Comparison of ENCODE assay signal across 23 cellular contexts in genomic region chr4:108078024-108078733, GRCh38.
DNase-seq lines count a peak whose midpoint lies in the region; ATAC-seq lines count a peak whose summit lies in the region.
"Had no signal": no experiment of that assay in that cellular context is flagged by ENCODE, and none has a peak within 500 bp of the region (broad histone marks: within the 10 kb centered on the region; RNA-seq: fewer than 3 reads in every experiment).

No MANE protein-coding gene starts in this region.

- H3K27ac Mint-ChIP-seq in activated CD4-positive, alpha-beta T cell treated with anti-CD3 and anti-CD28 coated beads, Interleukin-2, amount 10 ng/mL, durations not matched to agents 7 days and 5 days = peak overlapping the region; percentile 84
- peak overlapping the region; percentile 87 for H3K27ac Mint-ChIP-seq in activated naive CD8-positive, alpha-beta T cell treated with anti-CD3 and anti-CD28 coated beads, Interleukin-2, amount 10 ng/mL, durations not matched to agents 7 days and 5 days
- H3K27ac Mint-ChIP-seq in naive thymus-derived CD8-positive, alpha-beta T cell = peak overlapping the region; percentile 82 to 99 (median 92)
- H3K27ac Mint-ChIP-seq: dendritic cell treated with granulocyte-macrophage colony-stimulating factor and Interleukin-4, amounts not matched to agents 40 ng/mL and 50 ng/mL, for 4 days had no signal

- ATAC-seq in activated naive CD8-positive, alpha-beta T cell treated with anti-CD3 and anti-CD28 coated beads, Interleukin-2, amount 10 ng/mL, durations not matched to agents 7 days and 5 days (ENCODE audit: low read depth) = no peak
- ATAC-seq in naive thymus-derived CD8-positive, alpha-beta T cell = peak in 1 of 2 donors; percentile 23
- ATAC-seq: left colon had no signal

- H3K4me3 Mint-ChIP-seq in activated CD4-positive, alpha-beta T cell treated with anti-CD3 and anti-CD28 coated beads, Interleukin-2, amount 10 ng/mL, durations not matched to agents 7 days and 5 days = no peak overlapping the region
- no peak overlapping the region for H3K4me3 Mint-ChIP-seq in activated naive CD8-positive, alpha-beta T cell treated with anti-CD3 and anti-CD28 coated beads, Interleukin-2, amount 10 ng/mL, durations not matched to agents 7 days and 5 days
- H3K4me3 Mint-ChIP-seq in naive thymus-derived CD8-positive, alpha-beta T cell = peak overlapping the region in 9 of 10 donors; percentile 13 to 64 (median 39)
- H3K4me3 Mint-ChIP-seq: dendritic cell treated with granulocyte-macrophage colony-stimulating factor and Interleukin-4, amounts not matched to agents 40 ng/mL and 50 ng/mL, for 4 days had no signal

- H3K9me3 Mint-ChIP-seq in activated CD4-positive, alpha-beta T cell treated with anti-CD3 and anti-CD28 coated beads, Interleukin-2, amount 10 ng/mL, durations not matched to agents 7 days and 5 days = no peaks in the 10 kb centered on the region
- H3K9me3 Mint-ChIP-seq in activated naive CD8-positive, alpha-beta T cell treated with anti-CD3 and anti-CD28 coated beads, Interleukin-2, amount 10 ng/mL, durations not matched to agents 7 days and 5 days = no peaks in the 10 kb centered on the region
- no peaks in the 10 kb centered on the region for H3K9me3 Mint-ChIP-seq in naive thymus-derived CD8-positive, alpha-beta T cell
- H3K9me3 Mint-ChIP-seq: dendritic cell treated with granulocyte-macrophage colony-stimulating factor and Interleukin-4, amounts not matched to agents 40 ng/mL and 50 ng/mL, for 4 days had no signal

- no peak for DNase-seq in activated CD4-positive, alpha-beta T cell treated with anti-CD3 and anti-CD28 coated beads, Interleukin-2, amount 10 ng/mL, durations not matched to agents 7 days and 5 days
- DNase-seq in activated CD4-positive, alpha-beta T cell treated with anti-CD3 and anti-CD28 coated beads for 4 hours = no peak
- peak; percentile 18 for DNase-seq in GM03348 (ENCODE audit: low spot score)
- no peak for DNase-seq in activated naive CD8-positive, alpha-beta T cell treated with anti-CD3 and anti-CD28 coated beads, Interleukin-2, amount 10 ng/mL, durations not matched to agents 7 days and 5 days
- DNase-seq in naive thymus-derived CD8-positive, alpha-beta T cell = no peak
- no peak for DNase-seq in NCI-H226
- DNase-seq in NCI-H1694 (lab: John Stamatoyannopoulos, UW) = no peak
- no peak for DNase-seq in superior temporal gyrus (ENCODE audit: extremely low spot score)
- DNase-seq: amniotic stem cell; Calu3; glutamatergic neuron; GOT3; left colon; mesenchymal stem cell; NCI-H1092 treated with DMSO at 0.1 percent for 48 hours; NCI-H2081 treated with DMSO at 0.1 percent for 48 hours; NCI-H446; OCI-M1; retina; stimulated activated CD4-positive, alpha-beta T cell treated with anti-CD3 and anti-CD28 coated beads, Interleukin-2, amount 100 ng/mL, for 48 hours; stimulated activated naive CD4-positive, alpha-beta T cell; transverse colon had no signal

- H3K4me1 Mint-ChIP-seq in activated CD4-positive, alpha-beta T cell treated with anti-CD3 and anti-CD28 coated beads, Interleukin-2, amount 10 ng/mL, durations not matched to agents 7 days and 5 days = peaks cover 70% of the 10 kb centered on the region
- peaks cover 47% of the 10 kb centered on the region for H3K4me1 Mint-ChIP-seq in activated naive CD8-positive, alpha-beta T cell treated with anti-CD3 and anti-CD28 coated beads, Interleukin-2, amount 10 ng/mL, durations not matched to agents 7 days and 5 days
- H3K4me1 Mint-ChIP-seq in naive thymus-derived CD8-positive, alpha-beta T cell = peaks cover 44 to 82% (median 80%) of the 10 kb centered on the region in 4 donors

- no peaks in the 10 kb centered on the region for H3K27me3 Mint-ChIP-seq in activated CD4-positive, alpha-beta T cell treated with anti-CD3 and anti-CD28 coated beads, Interleukin-2, amount 10 ng/mL, durations not matched to agents 7 days and 5 days
- no peaks in the 10 kb centered on the region for H3K27me3 Mint-ChIP-seq in activated naive CD8-positive, alpha-beta T cell treated with anti-CD3 and anti-CD28 coated beads, Interleukin-2, amount 10 ng/mL, durations not matched to agents 7 days and 5 days
- H3K27me3 Mint-ChIP-seq in naive thymus-derived CD8-positive, alpha-beta T cell = no peaks in the 10 kb centered on the region

- CTCF ChIA-PET in activated CD4-positive, alpha-beta T cell treated with anti-CD3 and anti-CD28 coated beads, Interleukin-2, amount 10 ng/mL, durations not matched to agents 7 days and 5 days (lab: Charles Lee) = interaction anchor here (0.6 to 1.4 kb wide), 3 partner anchors 19 to 453 kb away, joined by 3 read pairs; no protein-coding TSS in a partner anchor

- H3K36me3 Mint-ChIP-seq in activated CD4-positive, alpha-beta T cell treated with anti-CD3 and anti-CD28 coated beads, Interleukin-2, amount 10 ng/mL, durations not matched to agents 7 days and 5 days (ENCODE audit: low read depth) = peaks cover 77% of the 10 kb centered on the region
- H3K36me3 Mint-ChIP-seq in activated naive CD8-positive, alpha-beta T cell treated with anti-CD3 and anti-CD28 coated beads, Interleukin-2, amount 10 ng/mL, durations not matched to agents 7 days and 5 days = peaks cover 61% of the 10 kb centered on the region
- H3K36me3 Mint-ChIP-seq in naive thymus-derived CD8-positive, alpha-beta T cell = peaks cover 12 to 88% (median 46%) of the 10 kb centered on the region in 3 donors

- POLR2A ChIA-PET in activated CD4-positive, alpha-beta T cell treated with anti-CD3 and anti-CD28 coated beads, Interleukin-2, amount 10 ng/mL, durations not matched to agents 7 days and 5 days (lab: Charles Lee) = no interaction called here
- POLR2A ChIA-PET in activated naive CD8-positive, alpha-beta T cell treated with anti-CD3 and anti-CD28 coated beads, Interleukin-2, amount 10 ng/mL, durations not matched to agents 7 days and 5 days (lab: Charles Lee) = interaction anchor here (0.8 kb wide), 1 partner anchor 29 kb away, joined by 3 read pairs; no protein-coding TSS in a partner anchor
- POLR2A ChIA-PET in naive thymus-derived CD8-positive, alpha-beta T cell (lab: Charles Lee) = interaction anchor here (0.6 to 0.9 kb wide), 2 partner anchors 29 to 81 kb away, joined by 3 read pairs; no protein-coding TSS in a partner anchor

Comparison
In these comparisons a context has a peak if more than half of its experiments do, and no peak if none do; other contexts are left out.
1. H3K4me3 Mint-ChIP-seq: peak in naive thymus-derived CD8-positive, alpha-beta T cell (9 of 10); none in activated CD4-positive, alpha-beta T cell treated with anti-CD3 and anti-CD28 coated beads, Interleukin-2, amount 10 ng/mL, durations not matched to agents 7 days and 5 days (single experiment) and activated naive CD8-positive, alpha-beta T cell treated with anti-CD3 and anti-CD28 coated beads, Interleukin-2, amount 10 ng/mL, durations not matched to agents 7 days and 5 days (single experiment).
2. Peak in every context shown above with its lines, with median percentiles within 50 percentile points of each other: H3K27ac Mint-ChIP-seq.